ENCODE assay signal across 12 cellular contexts in the genomic region with DNA sequence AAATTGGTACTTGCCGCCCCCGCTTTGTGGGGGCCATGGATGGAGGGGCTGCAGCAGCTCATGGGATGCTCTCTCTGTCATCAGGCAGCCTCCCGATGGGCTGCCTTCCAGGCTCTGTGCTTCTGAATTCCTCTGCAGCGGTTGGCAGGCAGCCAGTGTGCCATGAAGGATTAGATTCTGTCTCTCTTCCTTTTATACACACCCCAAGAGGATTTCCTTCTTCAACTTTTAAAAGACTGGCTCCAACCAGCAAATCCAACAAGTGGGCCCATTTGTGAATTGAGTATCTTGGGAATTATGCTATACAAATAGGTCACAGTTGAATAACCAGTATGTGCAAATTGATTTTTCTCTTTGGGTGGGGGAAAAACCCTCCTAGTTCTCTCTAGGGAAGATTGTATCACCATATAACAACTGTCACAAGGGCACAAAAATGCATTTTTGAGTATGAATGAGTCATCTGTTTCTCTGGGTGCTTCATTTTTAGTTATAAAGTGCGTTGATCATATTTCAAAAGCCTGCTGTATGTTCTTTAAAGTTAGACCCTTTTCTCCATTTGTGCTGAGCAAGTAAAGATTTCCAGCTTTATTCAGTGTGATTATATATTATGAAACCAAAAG.
DNase-seq lines count a peak whose midpoint lies in the region; ATAC-seq, FAIRE-seq and TF ChIP-seq lines count a peak whose summit lies in the region.
"Had no signal": no experiment of that assay in that cellular context is flagged by ENCODE, and none has a peak within 500 bp of the region (broad histone marks: within the 10 kb centered on the region; RNA-seq: fewer than 3 reads in every experiment).

No MANE protein-coding gene starts in this region.

- H3K36me3 ChIP-seq in astrocyte (ENCODE audit: insufficient read depth, low read length) (no peaks in the 10 kb centered on the region), kidney (ENCODE audit: control insufficient read depth in 1 of 2, insufficient read depth in 2 of 2, low read length in 2 of 2) (no peaks in the 10 kb centered on the region), endodermal cell (ENCODE audit: control insufficient read depth, insufficient read depth, low read length) (no peaks in the 10 kb centered on the region)

- no peaks in the 10 kb centered on the region for H3K27me3 ChIP-seq in astrocyte (ENCODE audit: insufficient read depth, low read length)
- H3K27me3 ChIP-seq in endodermal cell (ENCODE audit: control insufficient read depth, insufficient read depth, low read length, poor library complexity, severe bottlenecking): no peaks in the 10 kb centered on the region

- peaks cover 5% of the 10 kb centered on the region for H3K4me1 Mint-ChIP-seq in astrocyte (ENCODE audit: low read depth, unreplicated experiment)
- no peaks in the 10 kb centered on the region for H3K4me1 Mint-ChIP-seq in endodermal cell

- TF ChIP-seq CTCF in astrocyte (IDR thresholded peaks at IDR 0.05; ENCODE audit: insufficient read depth, low read depth, low read length) (no peak), kidney (IDR thresholded peaks at IDR 0.05; ENCODE audit: borderline replicate concordance, extremely low read depth, insufficient read depth) (no peak), endodermal cell (conservative IDR thresholded peaks at IDR 0.05) (no peak)

- H3K4me1 ChIP-seq in astrocyte (ENCODE audit: insufficient read depth, low read length): peaks cover 1% of the 10 kb centered on the region
- no peaks in the 10 kb centered on the region for H3K4me1 ChIP-seq in kidney (ENCODE audit: control insufficient read depth in 1 of 2, insufficient read depth in 1 of 2, low read depth in 1 of 2, low read length in 2 of 2)
- no peaks in the 10 kb centered on the region for H3K4me1 ChIP-seq in endodermal cell (ENCODE audit: control insufficient read depth, insufficient read depth, low read length)

- no peak overlapping the region for H3K9ac ChIP-seq in astrocyte (ENCODE audit: low read length)
- no peak overlapping the region for H3K9ac ChIP-seq in kidney (ENCODE audit: low read length in 2 of 2)
- no peak overlapping the region for H3K9ac ChIP-seq in endodermal cell (ENCODE audit: extremely low read depth, low read length, poor library complexity, severe bottlenecking)

- H3K4me3 ChIP-seq in astrocyte (ENCODE audit: insufficient read depth, low read depth, low read length): no peak overlapping the region
- no peak overlapping the region for H3K4me3 ChIP-seq in kidney (ENCODE audit: low read length in 2 of 2)
- no peak overlapping the region for H3K4me3 ChIP-seq in endodermal cell (ENCODE audit: low read length)
- H3K4me3 ChIP-seq: SK-N-MC had no signal

- FAIRE-seq in astrocyte (lab: Jason Lieb, UNC) (peak; percentile 47), kidney (lab: Jason Lieb, UNC) (no peak)

- H3K9me3 Mint-ChIP-seq in astrocyte (ENCODE audit: unreplicated experiment) (no peaks in the 10 kb centered on the region), endodermal cell (no peaks in the 10 kb centered on the region)
- H3K9me3 Mint-ChIP-seq: CD4-positive, alpha-beta T cell had no signal

- peak; percentile 66 for ATAC-seq in HG02759 (IDR thresholded peaks at IDR 0.05; ENCODE audit: unreplicated experiment)
- ATAC-seq in GM21786 (IDR thresholded peaks at IDR 0.05; ENCODE audit: unreplicated experiment): no peak

- 70 to 84% methylated on average over 2 to 5 of the region's 5 CpGs for WGBS in endodermal cell (ENCODE audit: insufficient coverage in 1 of 2, insufficient read length in 1 of 2), 2 experiments

- H3K79me2 ChIP-seq in astrocyte (ENCODE audit: insufficient read depth, low read length): no peaks in the 10 kb centered on the region

- in situ Hi-C loops in ACHN (cut with HindIII; ENCODE audit: low pct_ligation_motif_present, low pct_unique_long_range_greater_than_20kb, low sequenced_read_pairs): no loop called here

- H3K36me3 Mint-ChIP-seq in astrocyte (ENCODE audit: low read depth, unreplicated experiment) (no peaks in the 10 kb centered on the region), endodermal cell (ENCODE audit: low read depth) (no peaks in the 10 kb centered on the region)

- H3K9me3 ChIP-seq in astrocyte (ENCODE audit: insufficient read depth, low read depth, low read length) (no peaks in the 10 kb centered on the region), kidney (ENCODE audit: control insufficient read depth in 1 of 2, low read length in 2 of 2) (no peaks in the 10 kb centered on the region), endodermal cell (ENCODE audit: control insufficient read depth, low read length) (no peaks in the 10 kb centered on the region)

- H3K27ac ChIP-seq in astrocyte (ENCODE audit: low read depth, low read length) (no peak overlapping the region), kidney (ENCODE audit: low read depth in 2 of 2, low read length in 2 of 2) (no peak overlapping the region), endodermal cell (ENCODE audit: low read depth, low read length) (no peak overlapping the region)
- H3K27ac ChIP-seq: SK-N-MC had no signal

- no peaks in the 10 kb centered on the region for H3K27me3 Mint-ChIP-seq in astrocyte (ENCODE audit: low read depth, unreplicated experiment)
- no peaks in the 10 kb centered on the region for H3K27me3 Mint-ChIP-seq in endodermal cell (ENCODE audit: insufficient read depth)
- H3K27me3 Mint-ChIP-seq: CD4-positive, alpha-beta T cell; stimulated activated naive CD8-positive, alpha-beta T cell treated with anti-CD3 and anti-CD28 coated beads, Interleukin-15, Interleukin-2, amounts not matched to agents 100 ng/mL and 50 ng/mL, for 24 hours had no signal

- H3K4me2 ChIP-seq in astrocyte (ENCODE audit: low read length): peak overlapping the region; percentile 6

- DNase-seq in ACHN: peak; percentile 45
- peak; percentile 63 for DNase-seq in astrocyte (ENCODE audit: low read depth)
- peak; percentile 69 for DNase-seq in kidney
- DNase-seq in activated CD4-positive, alpha-beta T cell treated with anti-CD3 and anti-CD28 coated beads, Interleukin-2, amount 50 U/mL, for 4 hours: no peak
- no peak for DNase-seq in endodermal cell
- no peak for DNase-seq in DMS79 treated with DMSO at 0.1 percent for 48 hours (lab: John Stamatoyannopoulos, UW)
- DNase-seq: CD4-positive, alpha-beta T cell; MM.1S had no signal

- no peak overlapping the region for H2AFZ ChIP-seq in astrocyte (ENCODE audit: low read depth, low read length)

- no peaks in the 10 kb centered on the region for H4K20me1 ChIP-seq in astrocyte (ENCODE audit: insufficient read depth, low read length)

- intact Hi-C loops in kidney (cut with DNase I): no loop called here

- no peak overlapping the region for H3K4me3 Mint-ChIP-seq in astrocyte (ENCODE audit: unreplicated experiment)
- no peak overlapping the region for H3K4me3 Mint-ChIP-seq in endodermal cell
- H3K4me3 Mint-ChIP-seq: CD4-positive, alpha-beta T cell; stimulated activated naive CD8-positive, alpha-beta T cell treated with anti-CD3 and anti-CD28 coated beads, Interleukin-15, Interleukin-2, amounts not matched to agents 100 ng/mL and 50 ng/mL, for 24 hours had no signal

- no peak overlapping the region for H3K27ac Mint-ChIP-seq in astrocyte (ENCODE audit: unreplicated experiment)
- H3K27ac Mint-ChIP-seq in endodermal cell: no peak overlapping the region
- H3K27ac Mint-ChIP-seq: CD4-positive, alpha-beta T cell; stimulated activated naive CD8-positive, alpha-beta T cell treated with anti-CD3 and anti-CD28 coated beads, Interleukin-15, Interleukin-2, amounts not matched to agents 100 ng/mL and 50 ng/mL, for 24 hours had no signal

Comparison
In these comparisons a context has a peak if more than half of its experiments do, and no peak if none do; other contexts are left out.
1. DNase-seq: peak in ACHN (single experiment), astrocyte (single experiment) and kidney (single experiment); none in activated CD4-positive, alpha-beta T cell treated with anti-CD3 and anti-CD28 coated beads, Interleukin-2, amount 50 U/mL, for 4 hours (0 of 2), endodermal cell (single experiment) and DMS79 treated with DMSO at 0.1 percent for 48 hours (single experiment).